ENCODE assay signal across 7 cellular contexts in the genomic region with DNA sequence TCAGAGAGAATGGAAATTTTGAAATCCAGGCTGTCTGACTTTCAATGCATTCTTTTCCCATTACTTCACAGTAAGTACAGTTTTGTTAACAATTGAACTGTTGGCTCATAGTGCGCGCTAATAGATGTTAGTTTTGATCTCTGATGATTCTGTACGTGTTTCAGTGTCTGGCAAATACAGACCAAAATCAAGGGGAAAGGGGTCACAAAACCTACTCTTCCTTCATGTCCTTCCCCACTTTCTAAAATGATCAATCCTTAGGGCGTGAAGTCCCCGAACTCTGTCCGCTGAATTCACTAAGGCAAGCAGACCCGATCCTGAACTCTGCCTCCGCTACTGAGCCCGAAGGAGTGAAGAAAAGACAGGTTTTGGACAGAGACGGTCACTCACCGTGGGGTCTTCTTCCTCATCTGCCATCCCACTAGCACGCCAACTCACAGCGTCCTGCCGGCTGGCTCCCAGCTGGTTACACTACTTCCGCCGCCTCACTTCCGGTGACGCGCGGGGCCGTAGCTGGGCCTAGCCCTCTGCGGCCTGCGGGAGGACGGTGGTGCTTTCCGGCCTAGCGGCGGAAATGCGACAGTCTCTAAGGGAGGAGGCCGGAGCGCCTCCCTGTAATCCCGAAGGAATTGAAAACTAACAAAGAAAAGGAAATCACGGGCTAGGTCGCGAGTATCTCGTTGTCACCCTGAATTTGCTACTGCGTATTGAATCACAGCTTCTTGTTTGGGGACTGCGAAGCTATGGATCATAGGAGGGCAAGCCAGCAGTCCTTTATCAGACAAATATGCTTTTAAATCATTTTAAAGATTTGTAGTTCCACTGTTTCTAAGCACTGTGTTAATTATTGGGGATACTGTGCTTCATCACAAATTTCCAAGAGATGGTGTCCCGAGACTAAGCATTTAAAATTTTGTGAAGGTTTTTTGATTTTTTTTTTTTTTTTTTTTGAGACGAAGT. TPM values are rescaled to one million over a fixed set of nuclear protein-coding genes. Genes with fewer than 3 reads are reported as not detected.
A peak's percentile ranks its signal among the peaks of the same experiment; 100 is the strongest.
DNase-seq lines count a peak whose midpoint lies in the region; ATAC-seq, FAIRE-seq and TF ChIP-seq lines count a peak whose summit lies in the region.

A gene with protein sequence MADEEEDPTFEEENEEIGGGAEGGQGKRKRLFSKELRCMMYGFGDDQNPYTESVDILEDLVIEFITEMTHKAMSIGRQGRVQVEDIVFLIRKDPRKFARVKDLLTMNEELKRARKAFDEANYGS (minus strand): TSS at position 473 of the 960 bp plus-strand sequence. CDS start 56 bp downstream, at position 417.

- TF ChIP-seq CTCF in hepatocyte (IDR thresholded peaks at IDR 0.05; ENCODE audit: poor library complexity): no peak

- peak within 1 kb of the TSS; percentile 85 for H3K4me2 ChIP-seq in hepatocyte

- peaks cover 40% of the 10 kb centered on the region for H3K79me2 ChIP-seq in hepatocyte

- DNase-seq in GM18507 (ENCODE audit: extremely low spot score, insufficient read length, low read depth) (peak; percentile 91), NCI-H2029 (lab: John Stamatoyannopoulos, UW) (peak; percentile 91), T1000 (lab: John Stamatoyannopoulos, UW) (peak; percentile 93), astrocyte of the hippocampus (ENCODE audit: low read depth, low spot score) (peak; percentile 99), hepatocyte (ENCODE audit: low spot score) (peak; percentile 97), retina (peak; percentile 93)

- ATAC-seq in HG02973 (IDR thresholded peaks at IDR 0.05; ENCODE audit: unreplicated experiment): peak; percentile 99

- no peaks in the 10 kb centered on the region for H3K9me3 ChIP-seq in hepatocyte (ENCODE audit: low read depth)

- H3K4me3 ChIP-seq in hepatocyte: peak within 1 kb of the TSS; percentile 57

- peak within 1 kb of the TSS; percentile 97 for H2AFZ ChIP-seq in hepatocyte

- peak within 1 kb of the TSS; percentile 96 for H3K27ac ChIP-seq in hepatocyte

- WGBS in hepatocyte (ENCODE audit: low lambda C conversion rate, missing lambda C conversion rate): 6% methylated on average over 39 of the region's 39 CpGs

- H4K20me1 ChIP-seq in hepatocyte (ENCODE audit: insufficient read depth, poor library complexity, severe bottlenecking): no peaks in the 10 kb centered on the region

- no peaks in the 10 kb centered on the region for H3K9me2 ChIP-seq in hepatocyte (replicated peaks; ENCODE audit: insufficient read depth)

- H3K4me1 ChIP-seq in hepatocyte (ENCODE audit: insufficient read depth): no peaks in the 10 kb centered on the region

- FAIRE-seq in GM18507 (lab: Jason Lieb, UNC): peak; percentile 95

- H3K36me3 ChIP-seq in hepatocyte (replicated peaks; ENCODE audit: insufficient read depth, low read depth): no peaks in the 10 kb centered on the region

- H3K27me3 ChIP-seq in hepatocyte: no peaks in the 10 kb centered on the region

RNA-seq across cellular contexts. Expression of the gene that starts here (rescaled TPM):
- 63.3 and 78.7 TPM in 2 replicates for total RNA-seq in hepatocyte
- 15.7 and 22.1 TPM in 2 replicates for polyA plus RNA-seq in hepatocyte

Comparison
In these comparisons a context has a peak if more than half of its experiments do, and no peak if none do; other contexts are left out.
1. Peak in every context shown above with its lines: DNase-seq, ATAC-seq, H3K4me3 ChIP-seq and H3K27ac ChIP-seq.